ENCODE assay signal across 8 cellular contexts in the genomic region with DNA sequence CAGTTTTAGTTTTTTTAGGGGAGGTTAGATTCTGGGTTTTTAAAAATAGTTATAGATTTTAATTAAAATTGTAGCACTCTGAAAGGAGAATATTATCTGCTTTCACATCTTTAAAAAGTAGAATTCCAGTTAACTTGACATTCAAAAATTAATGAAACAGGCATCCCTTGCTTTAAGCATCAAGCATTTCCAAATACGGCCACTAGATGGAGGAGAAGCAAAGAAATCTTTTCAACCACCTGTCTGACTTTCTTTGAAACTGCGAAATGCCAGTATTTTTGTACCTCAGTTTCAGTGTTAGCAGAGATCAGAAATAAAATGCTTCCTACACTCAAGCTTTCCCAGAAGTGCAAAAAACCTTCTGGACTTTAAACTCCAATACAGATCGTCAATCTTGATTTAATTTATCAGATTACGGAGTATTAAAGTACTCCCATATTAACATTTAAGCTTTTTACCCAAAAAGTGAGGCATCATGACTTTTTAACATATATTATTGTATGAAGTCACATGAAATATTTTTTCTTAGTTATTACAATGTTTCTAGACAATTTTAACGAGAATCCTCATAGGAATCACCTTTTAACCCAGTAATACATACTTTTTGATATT.
DNase-seq lines count a peak whose midpoint lies in the region; ATAC-seq, FAIRE-seq and TF ChIP-seq lines count a peak whose summit lies in the region.

No MANE protein-coding gene starts in this region.

- ATAC-seq in SK-N-SH treated with all-trans-retinoic acid at 6 μM for 48 hours, result peak; percentile 68

- H3K27me3 ChIP-seq in Loucy (ENCODE audit: insufficient read depth, low read length, poor library complexity, severe bottlenecking) (no peaks in the 10 kb centered on the region), fibroblast of lung (ENCODE audit: control insufficient read depth, insufficient read depth, low read length) (no peaks in the 10 kb centered on the region), parathyroid adenoma (ENCODE audit: control insufficient read depth, insufficient read depth, low read length) (no peaks in the 10 kb centered on the region)

- no peaks in the 10 kb centered on the region for H3K9me3 ChIP-seq in Loucy (ENCODE audit: insufficient read depth, low read depth, low read length)
- H3K9me3 ChIP-seq in fibroblast of lung (ENCODE audit: control insufficient read depth, insufficient read depth, low read depth, low read length), result no peaks in the 10 kb centered on the region
- no peaks in the 10 kb centered on the region for H3K9me3 ChIP-seq in parathyroid adenoma (ENCODE audit: control insufficient read depth, low read length)

- H4K20me1 ChIP-seq in Loucy (ENCODE audit: insufficient read depth, low read length, poor library complexity, severe bottlenecking) (no peaks in the 10 kb centered on the region), fibroblast of lung (ENCODE audit: control insufficient read depth, extremely low read depth, insufficient read depth, low read length) (no peaks in the 10 kb centered on the region)

- no peak overlapping the region for H3K27ac ChIP-seq in 22Rv1
- H3K27ac ChIP-seq in fibroblast of lung (ENCODE audit: insufficient read depth, low read length), result no peak overlapping the region
- H3K27ac ChIP-seq in parathyroid adenoma, result no peak overlapping the region

- H3K9me2 ChIP-seq in Loucy (replicated peaks; ENCODE audit: low read depth, low read length), result no peaks in the 10 kb centered on the region

- H3K36me3 ChIP-seq in Loucy (ENCODE audit: insufficient read depth, low read length), result no peaks in the 10 kb centered on the region
- H3K36me3 ChIP-seq in fibroblast of lung (ENCODE audit: control insufficient read depth, insufficient read depth, low read length), result no peaks in the 10 kb centered on the region
- no peaks in the 10 kb centered on the region for H3K36me3 ChIP-seq in parathyroid adenoma (ENCODE audit: control insufficient read depth, insufficient read depth, low read length)

- peak; percentile 78 for DNase-seq in ELR (ENCODE audit: low read depth)
- peak; percentile 26 for DNase-seq in H54 (ENCODE audit: insufficient read length, low spot score)
- peak; percentile 44 to 69 for DNase-seq in fibroblast of lung (ENCODE audit: low read depth in 2 of 2)
- DNase-seq in occipital lobe (lab: John Stamatoyannopoulos, UW), result no peak

- FAIRE-seq in H54 (lab: Jason Lieb, UNC), result peak; percentile 99

- TF ChIP-seq CTCF in 22Rv1 (IDR thresholded peaks at IDR 0.05) (peak; percentile 81), Loucy (conservative IDR thresholded peaks at IDR 0.05; ENCODE audit: low read length) (peak; percentile 91), fibroblast of lung (conservative IDR thresholded peaks at IDR 0.05 in 1 of 2, IDR thresholded peaks at IDR 0.05 in 1 of 2; ENCODE audit: low read depth in 1 of 2, low read length in 2 of 2) (peak; percentile 83 to 84), parathyroid adenoma (IDR thresholded peaks at IDR 0.05) (peak; percentile 83)

- no peak overlapping the region for H3K9ac ChIP-seq in Loucy (ENCODE audit: low read depth, low read length, poor library complexity, severe bottlenecking)
- H3K9ac ChIP-seq in fibroblast of lung (ENCODE audit: insufficient read depth, low read length), result no peak overlapping the region
- H3K9ac ChIP-seq in parathyroid adenoma, result no peak overlapping the region

- H3K79me2 ChIP-seq in Loucy (ENCODE audit: insufficient read depth, low read length), result no peaks in the 10 kb centered on the region
- no peaks in the 10 kb centered on the region for H3K79me2 ChIP-seq in fibroblast of lung (ENCODE audit: control insufficient read depth, insufficient read depth, low read length)
- no peaks in the 10 kb centered on the region for H3K79me2 ChIP-seq in parathyroid adenoma

- no peaks in the 10 kb centered on the region for H3F3A ChIP-seq in Loucy (ENCODE audit: low read depth)

- no peak overlapping the region for H3K4me2 ChIP-seq in Loucy (ENCODE audit: low read depth, low read length, poor library complexity, severe bottlenecking)
- no peak overlapping the region for H3K4me2 ChIP-seq in fibroblast of lung (ENCODE audit: extremely low read depth, insufficient read depth, low read length)
- H3K4me2 ChIP-seq in parathyroid adenoma (ENCODE audit: low read length), result no peak overlapping the region

- H3K4me1 ChIP-seq in Loucy (ENCODE audit: insufficient read depth, low read length, poor library complexity, severe bottlenecking) (no peaks in the 10 kb centered on the region), fibroblast of lung (ENCODE audit: control insufficient read depth, extremely low read depth, insufficient read depth, low read length) (no peaks in the 10 kb centered on the region), parathyroid adenoma (peaks cover 4% of the 10 kb centered on the region)

- no peak for TF ChIP-seq POLR2A in H54 (IDR thresholded peaks at IDR 0.05; ENCODE audit: low read depth, low read length)

- H2AFZ ChIP-seq in Loucy (ENCODE audit: low read length) (peak overlapping the region; percentile 33; the same call in 1 of the 2 replicates), fibroblast of lung (ENCODE audit: low read length) (no peak overlapping the region), parathyroid adenoma (no peak overlapping the region)

- H3K4me3 ChIP-seq in Loucy (ENCODE audit: low read length, poor library complexity, severe bottlenecking) (no peak overlapping the region), fibroblast of lung (replicated peaks in 1 of 4; ENCODE audit: control extremely low read depth in 1 of 4, insufficient read depth in 1 of 4, low read depth in 3 of 4, low read length in 4 of 4) (no peak overlapping the region), parathyroid adenoma (ENCODE audit: low read depth, low read length) (no peak overlapping the region)

TF ChIP-seq in SK-N-SH treated with all-trans-retinoic acid at 6 μM for 48 hours, 23 proteins besides CTCF, POLR2A, EP300 and RAD21:
- TF ChIP-seq, protein P1, sequence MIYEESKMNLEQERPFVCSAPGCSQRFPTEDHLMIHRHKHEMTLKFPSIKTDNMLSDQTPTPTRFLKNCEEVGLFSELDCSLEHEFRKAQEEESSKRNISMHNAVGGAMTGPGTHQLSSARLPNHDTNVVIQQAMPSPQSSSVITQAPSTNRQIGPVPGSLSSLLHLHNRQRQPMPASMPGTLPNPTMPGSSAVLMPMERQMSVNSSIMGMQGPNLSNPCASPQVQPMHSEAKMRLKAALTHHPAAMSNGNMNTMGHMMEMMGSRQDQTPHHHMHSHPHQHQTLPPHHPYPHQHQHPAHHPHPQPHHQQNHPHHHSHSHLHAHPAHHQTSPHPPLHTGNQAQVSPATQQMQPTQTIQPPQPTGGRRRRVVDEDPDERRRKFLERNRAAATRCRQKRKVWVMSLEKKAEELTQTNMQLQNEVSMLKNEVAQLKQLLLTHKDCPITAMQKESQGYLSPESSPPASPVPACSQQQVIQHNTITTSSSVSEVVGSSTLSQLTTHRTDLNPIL (CRISPR knock-in tag; IDR thresholded peaks at IDR 0.05; ENCODE audit: low read depth), result no peak
- no peak for TF ChIP-seq ARNTL (CRISPR knock-in tag; IDR thresholded peaks at IDR 0.05; ENCODE audit: borderline replicate concordance, low read depth)
- no peak for TF ChIP-seq ESRRG (CRISPR knock-in tag; IDR thresholded peaks at IDR 0.05)
- no peak for TF ChIP-seq ZNF70 (CRISPR knock-in tag; IDR thresholded peaks at IDR 0.05)
- no peak for TF ChIP-seq OSR1 (CRISPR knock-in tag; IDR thresholded peaks at IDR 0.05)
- no peak for TF ChIP-seq ISL1 (CRISPR knock-in tag; IDR thresholded peaks at IDR 0.05)
- no peak for TF ChIP-seq ZFP3 (CRISPR knock-in tag; IDR thresholded peaks at IDR 0.05)
- TF ChIP-seq CSDC2 (CRISPR knock-in tag; IDR thresholded peaks at IDR 0.05), result no peak
